In the genomic region with DNA sequence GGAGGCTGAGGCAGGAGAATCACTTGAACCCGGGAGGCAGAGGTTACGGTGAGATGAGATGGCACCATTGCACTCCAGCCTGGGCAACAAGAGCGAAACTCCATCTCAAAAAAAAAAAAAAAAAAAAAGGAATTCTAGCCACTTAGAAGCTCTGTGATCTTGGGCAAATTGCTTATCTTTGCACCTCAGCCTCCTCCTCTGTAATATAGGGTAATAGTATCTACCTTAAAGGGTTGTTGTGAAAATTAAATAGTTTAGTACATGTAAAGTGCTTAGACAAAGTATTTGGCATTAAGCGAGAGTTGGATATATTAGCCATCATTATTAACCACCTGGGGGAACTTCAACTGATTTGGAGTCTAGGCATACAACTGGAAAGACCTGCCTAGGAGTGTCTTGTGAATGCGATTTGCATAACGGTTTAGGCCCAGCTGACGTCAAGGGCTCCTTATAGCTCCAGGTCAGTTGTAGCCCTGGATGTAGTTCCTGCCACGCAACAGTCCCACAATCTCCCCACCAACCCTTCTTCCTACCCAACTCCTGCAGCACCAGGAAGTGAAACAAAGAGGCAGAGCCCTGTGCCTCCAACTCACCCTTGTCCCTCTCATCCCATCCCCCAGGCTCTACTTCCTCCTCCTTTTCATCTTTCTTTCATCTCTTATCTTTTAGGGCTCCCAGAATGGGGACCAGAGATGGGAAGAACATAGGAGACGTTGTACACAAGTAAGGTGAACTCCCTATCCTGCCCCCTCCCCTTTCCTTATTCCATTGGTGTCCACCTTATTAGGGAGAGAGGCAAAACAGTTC, we compare ENCODE assay signal across 16 cellular contexts. TPM values are rescaled to one million over a fixed set of nuclear protein-coding genes. Genes with fewer than 3 reads are reported as not detected.
DNase-seq lines count a peak whose midpoint lies in the region; ATAC-seq lines count a peak whose summit lies in the region.
"Had no signal": no experiment of that assay in that cellular context is flagged by ENCODE, and none has a peak within 500 bp of the region (broad histone marks: within the 10 kb centered on the region; RNA-seq: fewer than 3 reads in every experiment).

No MANE protein-coding gene starts in this region.

- peaks cover 0 to 11% (median 0%) of the 10 kb centered on the region in 3 experiments for H3K36me3 ChIP-seq in naive thymus-derived CD4-positive, alpha-beta T cell (ENCODE audit: control insufficient read depth in 2 of 3, insufficient read depth in 3 of 3, low read length in 3 of 3)
- H3K36me3 ChIP-seq: thyroid gland had no signal

- H3K27ac Mint-ChIP-seq in IgD-negative memory B cell, result peak overlapping the region; percentile 35 to 99 (median 85)
- H3K27ac Mint-ChIP-seq in naive thymus-derived CD4-positive, alpha-beta T cell, result peak overlapping the region; percentile 31 to 99 (median 91)

- POLR2A ChIA-PET in naive thymus-derived CD4-positive, alpha-beta T cell (lab: Charles Lee), result interaction anchor here (0.6 to 9.8 kb wide), 6 partner anchors 15 to 131 kb away, joined by 3 to 156 read pairs (median 16); partner anchors contain the start of genes APOF, CNPY2 and STAT2

- H3K36me3 Mint-ChIP-seq in IgD-negative memory B cell, result peaks cover 3% of the 10 kb centered on the region
- H3K36me3 Mint-ChIP-seq in naive thymus-derived CD4-positive, alpha-beta T cell, result peaks cover 0 to 17% (median 9%) of the 10 kb centered on the region in 5 donors

- peak; percentile 48 for DNase-seq in ELF-1 (ENCODE audit: low read depth, low spot score)
- peak; percentile 27 for DNase-seq in UCSD-AML1 (lab: John Stamatoyannopoulos, UW; ENCODE audit: unreplicated experiment)
- DNase-seq in naive thymus-derived CD4-positive, alpha-beta T cell, result no peak
- no peak for DNase-seq in left lobe of liver (ENCODE audit: low spot score)
- no peak for DNase-seq in activated CD8-positive, alpha-beta memory T cell treated with anti-CD3 and anti-CD28 coated beads, Interleukin-2, amount 50 U/mL, for 48 hours
- DNase-seq: activated gamma-delta T cell, HCEC 1CT, NCI-H1105 treated with DMSO at 0.1 percent for 48 hours, NCI-H82, thyroid gland had no signal

- H3K4me3 ChIP-seq in naive thymus-derived CD4-positive, alpha-beta T cell (ENCODE audit: low read length), result no peak overlapping the region
- H3K4me3 ChIP-seq: gastroesophageal sphincter, thyroid gland had no signal

- H3K27me3 Mint-ChIP-seq in IgD-negative memory B cell, result peaks cover 2% of the 10 kb centered on the region
- peaks cover 0 to 2% (median 0%) of the 10 kb centered on the region in 5 donors for H3K27me3 Mint-ChIP-seq in naive thymus-derived CD4-positive, alpha-beta T cell

- peak overlapping the region in 3 of 4 donors; percentile 32 to 72 (median 70) for H3K4me3 Mint-ChIP-seq in IgD-negative memory B cell
- H3K4me3 Mint-ChIP-seq in naive thymus-derived CD4-positive, alpha-beta T cell, result peak overlapping the region in 7 of 10 donors; percentile 0 to 37 (median 25)

- intact Hi-C loops in naive thymus-derived CD4-positive, alpha-beta T cell (cut with micrococcal nuclease), result loop anchor here in 1 of 2 donors (10.0 kb wide), 1 partner anchor 1408 kb away; the partner anchor contains the start of gene TSPAN31

- H3K27ac ChIP-seq in naive thymus-derived CD4-positive, alpha-beta T cell (ENCODE audit: low read depth, low read length), result peak overlapping the region; percentile 30
- H3K27ac ChIP-seq: gastroesophageal sphincter, thyroid gland had no signal

- CTCF ChIA-PET in naive thymus-derived CD4-positive, alpha-beta T cell (lab: Charles Lee), result interaction anchor here (0.6 to 2.6 kb wide), 4 partner anchors 15 to 128 kb away, joined by 3 to 10 read pairs (median 4); no protein-coding TSS in a partner anchor

- H3K27me3 ChIP-seq in naive thymus-derived CD4-positive, alpha-beta T cell (ENCODE audit: control insufficient read depth in 2 of 2, insufficient read depth in 2 of 2, low read length in 2 of 2), result no peaks in the 10 kb centered on the region
- H3K27me3 ChIP-seq: gastroesophageal sphincter, thyroid gland had no signal

- H3K4me1 Mint-ChIP-seq in IgD-negative memory B cell, result peaks cover 41 to 46% (median 42%) of the 10 kb centered on the region in 3 donors
- peaks cover 27 to 83% (median 67%) of the 10 kb centered on the region in 7 donors for H3K4me1 Mint-ChIP-seq in naive thymus-derived CD4-positive, alpha-beta T cell

- no peaks in the 10 kb centered on the region for H3K9me3 Mint-ChIP-seq in IgD-negative memory B cell
- peaks cover 0 to 2% (median 0%) of the 10 kb centered on the region in 11 donors for H3K9me3 Mint-ChIP-seq in naive thymus-derived CD4-positive, alpha-beta T cell

- no peaks in the 10 kb centered on the region for H3K9me3 ChIP-seq in naive thymus-derived CD4-positive, alpha-beta T cell (ENCODE audit: control insufficient read depth in 2 of 3, low read length in 3 of 3)
- H3K9me3 ChIP-seq: gastroesophageal sphincter, thyroid gland had no signal

- no peak for ATAC-seq in naive thymus-derived CD4-positive, alpha-beta T cell
- ATAC-seq in GM19397 (IDR thresholded peaks at IDR 0.05; ENCODE audit: unreplicated experiment) (no peak), left lobe of liver (no peak), GM21423 (IDR thresholded peaks at IDR 0.05; ENCODE audit: unreplicated experiment) (no peak)
- ATAC-seq: gastroesophageal sphincter had no signal

- peaks cover 40% of the 10 kb centered on the region in 2 donors for H3K4me1 ChIP-seq in naive thymus-derived CD4-positive, alpha-beta T cell (ENCODE audit: control insufficient read depth in 2 of 2, insufficient read depth in 2 of 2, low read length in 2 of 2)

RNA-seq across cellular contexts. Expression of gene IL23A, which starts 2.1 kb away (rescaled TPM):
- polyA plus RNA-seq in IgD-negative memory B cell, result 12.4 TPM
- total RNA-seq in naive thymus-derived CD4-positive, alpha-beta T cell, result 10 to 100 TPM; 14.4 to 42.0 (median 20.1) TPM
- polyA plus RNA-seq in naive thymus-derived CD4-positive, alpha-beta T cell, result 10 to 100 TPM; 14.8 to 25.2 TPM
- 0.43 TPM for total RNA-seq in left lobe of liver
- total RNA-seq: gastroesophageal sphincter had no signal

RNA-seq across cellular contexts. Expression of gene PAN2, which starts 2.8 kb away (rescaled TPM):
- 5.5 TPM for polyA plus RNA-seq in IgD-negative memory B cell
- 100 to 1,000 TPM in 4 of 5 experiments, 10 to 100 TPM in 1; 65.8 to 279 (median 144) TPM for total RNA-seq in naive thymus-derived CD4-positive, alpha-beta T cell
- 10 to 100 TPM; 11.4 to 13.9 TPM for polyA plus RNA-seq in naive thymus-derived CD4-positive, alpha-beta T cell
- total RNA-seq in left lobe of liver, result 86.0 TPM

RNA-seq across cellular contexts. Expression of gene CNPY2, which starts 20.8 kb away (rescaled TPM):
- polyA plus RNA-seq in IgD-negative memory B cell, result 160 TPM
- 100 to 1,000 TPM in 1 of 5 experiments, 10 to 100 TPM in 4; 48.4 to 134 (median 87.6) TPM for total RNA-seq in naive thymus-derived CD4-positive, alpha-beta T cell
- 100 to 1,000 TPM; 183 to 184 TPM for polyA plus RNA-seq in naive thymus-derived CD4-positive, alpha-beta T cell
- 93.3 TPM for total RNA-seq in left lobe of liver

RNA-seq across cellular contexts. Expression of gene STAT2, which starts 23.3 kb away (rescaled TPM):
- 87.7 TPM for polyA plus RNA-seq in IgD-negative memory B cell
- total RNA-seq in naive thymus-derived CD4-positive, alpha-beta T cell, result 100 to 1,000 TPM; 119 to 291 (median 182) TPM
- polyA plus RNA-seq in naive thymus-derived CD4-positive, alpha-beta T cell, result 10 to 100 TPM; 64.1 to 80.3 TPM
- total RNA-seq in left lobe of liver, result 95.5 TPM

RNA-seq across cellular contexts. Expression of gene APOF, which starts 26.1 kb away (rescaled TPM):
- polyA plus RNA-seq in IgD-negative memory B cell, result not detected
- total RNA-seq in naive thymus-derived CD4-positive, alpha-beta T cell, result not detected
- polyA plus RNA-seq in naive thymus-derived CD4-positive, alpha-beta T cell, result under 1 TPM in 1 of 2 donors, not detected in 1; 0.12 TPM
- 188 TPM for total RNA-seq in left lobe of liver
- total RNA-seq: gastroesophageal sphincter, lower leg skin, pulmonary artery endothelial cell, thyroid gland had no signal

Comparison
In these comparisons a context has a peak if more than half of its experiments do, and no peak if none do; other contexts are left out.
1. DNase-seq: peak in ELF-1 (single experiment) and UCSD-AML1 (single experiment); none in naive thymus-derived CD4-positive, alpha-beta T cell (0 of 9), left lobe of liver (single experiment) and activated CD8-positive, alpha-beta memory T cell treated with anti-CD3 and anti-CD28 coated beads, Interleukin-2, amount 50 U/mL, for 48 hours (single experiment).
2. RNA of gene IL23A, which starts 2.1 kb away (total RNA-seq): 14.4 to 42.0 TPM in naive thymus-derived CD4-positive, alpha-beta T cell; 0.43 TPM in left lobe of liver (single experiment); every median in the first group is over 10 times any median in the second.